ENCODE assay signal across 8 cellular contexts in genomic region chr11:67429038-67429668, GRCh38. TPM values are rescaled to one million over a fixed set of nuclear protein-coding genes. Genes with fewer than 3 reads are reported as not detected.
DNase-seq lines count a peak whose midpoint lies in the region; ATAC-seq and TF ChIP-seq lines count a peak whose summit lies in the region.

No MANE protein-coding gene starts in this region.

- no peaks in the 10 kb centered on the region for H3K27me3 ChIP-seq in CD4-positive, CD25-positive, alpha-beta regulatory T cell (ENCODE audit: control insufficient read depth, insufficient read depth, low read length)
- H3K27me3 ChIP-seq in OCI-LY1 (ENCODE audit: insufficient read depth, low read length): no peaks in the 10 kb centered on the region
- H3K27me3 ChIP-seq in neuron (ENCODE audit: insufficient read depth, low read length): no peaks in the 10 kb centered on the region

- peaks cover 6% of the 10 kb centered on the region for H3K27me3 Mint-ChIP-seq in CD4-positive, CD25-positive, alpha-beta regulatory T cell
- H3K27me3 Mint-ChIP-seq in endothelial cell (ENCODE audit: unreplicated experiment): peaks cover 17% of the 10 kb centered on the region

- H3K36me3 Mint-ChIP-seq in CD4-positive, CD25-positive, alpha-beta regulatory T cell: peaks cover 5% of the 10 kb centered on the region
- H3K36me3 Mint-ChIP-seq in endothelial cell (ENCODE audit: low read depth, unreplicated experiment): peaks cover 10% of the 10 kb centered on the region

- H3K4me1 ChIP-seq in CD4-positive, CD25-positive, alpha-beta regulatory T cell (ENCODE audit: control insufficient read depth, insufficient read depth, low read length, poor library complexity, severe bottlenecking): peaks cover 50% of the 10 kb centered on the region
- H3K4me1 ChIP-seq in OCI-LY1 (ENCODE audit: insufficient read depth, low read length, severe bottlenecking) (peaks cover 54% of the 10 kb centered on the region), neuron (ENCODE audit: insufficient read depth, low read length) (peaks cover 11% of the 10 kb centered on the region)

- no peak overlapping the region for H2AFZ ChIP-seq in OCI-LY1 (ENCODE audit: low read length)
- no peak overlapping the region for H2AFZ ChIP-seq in neuron (ENCODE audit: low read depth, low read length)

- no peaks in the 10 kb centered on the region for H3F3A ChIP-seq in OCI-LY1 (ENCODE audit: insufficient read depth, low read length)

- H3K4me2 ChIP-seq in OCI-LY1 (ENCODE audit: low read length): peak overlapping the region; percentile 81

- no peaks in the 10 kb centered on the region for H3K9me2 ChIP-seq in OCI-LY1 (ENCODE audit: low read depth, low read length)

- 0 out of 2 replicates have a peak, but pooled peaks have one; percentile 5 for TF ChIP-seq CTCF in OCI-LY1 (IDR thresholded peaks at IDR 0.05; ENCODE audit: low read length)
- TF ChIP-seq CTCF in endothelial cell (IDR thresholded peaks at IDR 0.05; ENCODE audit: unreplicated experiment): no peak

- ATAC-seq in CD4-positive, CD25-positive, alpha-beta regulatory T cell (ENCODE audit: low read depth in 2 of 2): no peak

- H3K9me3 ChIP-seq in CD4-positive, CD25-positive, alpha-beta regulatory T cell (ENCODE audit: control insufficient read depth in 2 of 2, low read length in 2 of 2): no peaks in the 10 kb centered on the region
- H3K9me3 ChIP-seq in OCI-LY1 (ENCODE audit: low read length) (no peaks in the 10 kb centered on the region), neuron (ENCODE audit: low read length) (no peaks in the 10 kb centered on the region)

- no peaks in the 10 kb centered on the region for H4K20me1 ChIP-seq in OCI-LY1 (ENCODE audit: insufficient read depth, low read length)

- no peak for DNase-seq in CD4-positive, CD25-positive, alpha-beta regulatory T cell
- DNase-seq in endothelial cell (ENCODE audit: low spot score): no peak
- DNase-seq in D341Med (ENCODE audit: low spot score): no peak
- no peak for DNase-seq in ecto neural progenitor cell (ENCODE audit: low spot score)
- DNase-seq in cerebellar nuclear complex (lab: John Stamatoyannopoulos, UW): no peak
- DNase-seq in NCI-H2196 (lab: John Stamatoyannopoulos, UW; ENCODE audit: unreplicated experiment): no peak

- H3K4me3 Mint-ChIP-seq in CD4-positive, CD25-positive, alpha-beta regulatory T cell: peak overlapping the region; percentile 95 to 99 (median 98)
- peak overlapping the region; percentile 99 for H3K4me3 Mint-ChIP-seq in endothelial cell (ENCODE audit: unreplicated experiment)

- H3K4me1 Mint-ChIP-seq in CD4-positive, CD25-positive, alpha-beta regulatory T cell: peaks cover 5 to 79% (median 26%) of the 10 kb centered on the region in 4 donors
- peaks cover 3% of the 10 kb centered on the region for H3K4me1 Mint-ChIP-seq in endothelial cell (ENCODE audit: unreplicated experiment)

- H3K36me3 ChIP-seq in CD4-positive, CD25-positive, alpha-beta regulatory T cell (ENCODE audit: control insufficient read depth, insufficient read depth, low read length): peaks cover 15% of the 10 kb centered on the region
- H3K36me3 ChIP-seq in OCI-LY1 (ENCODE audit: insufficient read depth, low read length): peaks cover 41% of the 10 kb centered on the region; the same call in 1 of the 2 replicates
- peaks cover 25% of the 10 kb centered on the region for H3K36me3 ChIP-seq in neuron (ENCODE audit: insufficient read depth, low read length)

- peak overlapping the region; percentile 94 for H3K9ac ChIP-seq in OCI-LY1 (ENCODE audit: low read length)

- H3K9me3 Mint-ChIP-seq in CD4-positive, CD25-positive, alpha-beta regulatory T cell: no peaks in the 10 kb centered on the region
- no peaks in the 10 kb centered on the region for H3K9me3 Mint-ChIP-seq in endothelial cell (ENCODE audit: unreplicated experiment)

- H3K27ac ChIP-seq in CD4-positive, CD25-positive, alpha-beta regulatory T cell (ENCODE audit: insufficient read depth, low read length, poor library complexity, severe bottlenecking): peak overlapping the region; percentile 89
- H3K27ac ChIP-seq in OCI-LY1 (ENCODE audit: low read depth, low read length, poor library complexity, severe bottlenecking): peak overlapping the region; percentile 14

- H3K27ac Mint-ChIP-seq in CD4-positive, CD25-positive, alpha-beta regulatory T cell: peak overlapping the region; percentile 63 to 97 (median 97)
- no peak overlapping the region for H3K27ac Mint-ChIP-seq in endothelial cell (ENCODE audit: unreplicated experiment)

- H3K79me2 ChIP-seq in OCI-LY1 (ENCODE audit: insufficient read depth, low read length): peaks cover 10% of the 10 kb centered on the region

- H3K4me3 ChIP-seq in CD4-positive, CD25-positive, alpha-beta regulatory T cell (ENCODE audit: low read depth, low read length): peak overlapping the region; percentile 97
- H3K4me3 ChIP-seq in OCI-LY1 (ENCODE audit: low read depth, low read length, poor library complexity, severe bottlenecking): peak overlapping the region; percentile 93
- H3K4me3 ChIP-seq in neuron (ENCODE audit: low read length): peak overlapping the region; percentile 75

RNA-seq across cellular contexts. Expression of gene RPS6KB2, which starts 0.9 kb away (rescaled TPM):
- total RNA-seq in CD4-positive, CD25-positive, alpha-beta regulatory T cell: 66.0 TPM
- 10 to 100 TPM; 44.4 to 61.5 (median 50.3) TPM for polyA plus RNA-seq in CD4-positive, CD25-positive, alpha-beta regulatory T cell
- 44.2 TPM for total RNA-seq in endothelial cell (ENCODE audit: unreplicated experiment)

RNA-seq across cellular contexts. Expression of gene PTPRCAP, which starts 8.3 kb away (rescaled TPM):
- total RNA-seq in CD4-positive, CD25-positive, alpha-beta regulatory T cell: 291 TPM
- polyA plus RNA-seq in CD4-positive, CD25-positive, alpha-beta regulatory T cell: 1,000 to 10,000 TPM in 1 of 4 donors, 100 to 1,000 TPM in 3; 829 to 1,084 (median 978) TPM
- total RNA-seq in endothelial cell (ENCODE audit: unreplicated experiment): 12.9 TPM

RNA-seq across cellular contexts. Expression of gene CARNS1, which starts 13.7 kb away (rescaled TPM):
- 7.8 TPM for total RNA-seq in CD4-positive, CD25-positive, alpha-beta regulatory T cell
- 1 to 10 TPM in 2 of 4 donors, under 1 TPM in 2; 0.63 to 2.3 (median 1.1) TPM for polyA plus RNA-seq in CD4-positive, CD25-positive, alpha-beta regulatory T cell
- total RNA-seq in endothelial cell (ENCODE audit: unreplicated experiment): not detected

RNA-seq across cellular contexts. Expression of gene CORO1B, which starts 14.1 kb away (rescaled TPM):
- total RNA-seq in CD4-positive, CD25-positive, alpha-beta regulatory T cell: 70.5 TPM
- 100 to 1,000 TPM in 1 of 4 donors, 10 to 100 TPM in 3; 46.8 to 109 (median 72.8) TPM for polyA plus RNA-seq in CD4-positive, CD25-positive, alpha-beta regulatory T cell
- total RNA-seq in endothelial cell (ENCODE audit: unreplicated experiment): 252 TPM

RNA-seq across cellular contexts. Expression of gene GPR152, which starts 23.4 kb away (rescaled TPM):
- total RNA-seq in CD4-positive, CD25-positive, alpha-beta regulatory T cell: not detected
- under 1 TPM; 0.13 to 0.84 (median 0.35) TPM for polyA plus RNA-seq in CD4-positive, CD25-positive, alpha-beta regulatory T cell
- total RNA-seq in endothelial cell (ENCODE audit: unreplicated experiment): not detected

Comparison
In these comparisons a context has a peak if more than half of its experiments do, and no peak if none do; other contexts are left out.
1. RNA of gene PTPRCAP, which starts 8.3 kb away (total RNA-seq): 291 TPM in CD4-positive, CD25-positive, alpha-beta regulatory T cell (single experiment); 12.9 TPM in endothelial cell (single experiment); every median in the first group is over 10 times any median in the second.
2. Peak in every context shown above with its lines, with median percentiles within 50 percentile points of each other: H3K4me3 ChIP-seq.